In the genomic region with DNA sequence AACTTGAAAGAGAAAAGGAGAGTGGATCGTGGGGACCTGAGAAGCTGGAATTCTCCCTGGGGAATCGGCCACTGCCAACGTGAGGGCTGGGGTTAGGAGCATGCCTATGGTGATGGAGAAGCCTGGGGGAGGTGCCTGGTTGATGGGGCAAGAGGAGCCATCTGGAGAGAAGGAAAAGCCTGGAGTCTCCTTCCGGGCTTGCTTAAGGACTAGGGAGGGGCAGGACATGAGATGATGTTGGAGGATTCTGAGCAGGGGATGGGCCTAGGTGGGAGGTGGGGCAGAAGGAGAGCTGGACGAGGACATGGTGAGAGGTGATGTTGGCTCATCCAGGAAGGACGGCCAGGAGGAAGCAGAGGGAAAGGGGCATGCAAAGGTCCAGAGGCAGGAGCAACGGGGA, we compare ENCODE assay signal across 24 cellular contexts. TPM values are rescaled to one million over a fixed set of nuclear protein-coding genes. Genes with fewer than 3 reads are reported as not detected.
"Had no signal": no experiment of that assay in that cellular context is flagged by ENCODE, and none has a peak within 500 bp of the region (broad histone marks: within the 10 kb centered on the region; RNA-seq: fewer than 3 reads in every experiment).

No MANE protein-coding gene starts in this region.

- H3K9me3 ChIP-seq: esophagus squamous epithelium, right atrium auricular region, sigmoid colon, stomach, thoracic aorta, transverse colon had no signal

- H3K27ac ChIP-seq: esophagus squamous epithelium, hepatocyte, right atrium auricular region, sigmoid colon, skin epidermis, stomach, thoracic aorta, transverse colon had no signal

- H3K4me1 Mint-ChIP-seq: nephron had no signal

- H2AFZ ChIP-seq: hepatocyte had no signal

- H3K36me3 ChIP-seq: esophagus squamous epithelium, right atrium auricular region, sigmoid colon, stomach, thoracic aorta, transverse colon had no signal

- H3K27me3 ChIP-seq: esophagus squamous epithelium, hepatocyte, right atrium auricular region, sigmoid colon, stomach, transverse colon had no signal

- H3K36me3 Mint-ChIP-seq: stimulated activated naive B cell treated with anti-CD40 and anti-IgM and Interleukin-4, amounts not matched to agents 10 μg/mL and 1 μg/mL and 100 μg/mL, for 72 hours had no signal

- ATAC-seq: effector memory CD8-positive, alpha-beta T cell; left colon; left ventricle myocardium superior; stimulated activated naive B cell treated with anti-CD40 and anti-IgM and Interleukin-4, amounts not matched to agents 10 μg/mL and 1 μg/mL and 100 μg/mL, for 72 hours had no signal

- H3K4me3 Mint-ChIP-seq: effector memory CD8-positive, alpha-beta T cell; nephron; stimulated activated naive B cell treated with anti-CD40 and anti-IgM and Interleukin-4, amounts not matched to agents 10 μg/mL and 1 μg/mL and 100 μg/mL, for 72 hours had no signal

- H3K79me2 ChIP-seq: hepatocyte had no signal

- H3K4me3 ChIP-seq: esophagus squamous epithelium, hepatocyte, lung, right atrium auricular region, sigmoid colon, skin epidermis, stomach, thoracic aorta, transverse colon had no signal

- H3K4me1 ChIP-seq: esophagus squamous epithelium, right atrium auricular region, sigmoid colon, stomach, transverse colon had no signal

- H3K27ac Mint-ChIP-seq: effector memory CD8-positive, alpha-beta T cell; nephron; stimulated activated naive B cell treated with anti-CD40 and anti-IgM and Interleukin-4, amounts not matched to agents 10 μg/mL and 1 μg/mL and 100 μg/mL, for 72 hours had no signal

- H3K9me3 Mint-ChIP-seq: effector memory CD8-positive, alpha-beta T cell; nephron; stimulated activated naive B cell treated with anti-CD40 and anti-IgM and Interleukin-4, amounts not matched to agents 10 μg/mL and 1 μg/mL and 100 μg/mL, for 72 hours had no signal

- H3K4me2 ChIP-seq: hepatocyte had no signal

- DNase-seq: effector memory CD8-positive, alpha-beta T cell; esophagus squamous epithelium; foreskin melanocyte; head of caudate nucleus; left colon; left ventricle myocardium superior; mesenchymal stem cell; midbrain; posterior cingulate gyrus; sigmoid colon; stimulated activated CD4-positive, alpha-beta T cell treated with anti-CD3 and anti-CD28 coated beads, Interleukin-2, amount 100 ng/mL, for 24 hours; stimulated activated CD4-positive, alpha-beta T cell treated with anti-CD3 and anti-CD28 coated beads, Interleukin-4, amount 100 ng/mL, for 4 hours; stimulated activated naive B cell treated with anti-CD40 and anti-IgM and Interleukin-4, amounts not matched to agents 10 μg/mL and 1 μg/mL and 100 μg/mL, for 72 hours; stomach; substantia nigra; transverse colon had no signal

RNA-seq across cellular contexts. Expression of gene XG, which starts 41.9 kb away (rescaled TPM):
- total RNA-seq: epithelial cell of proximal tubule, osteocyte, stomach had no signal
